ENCODE assay signal across 1 cellular context in the genomic region with DNA sequence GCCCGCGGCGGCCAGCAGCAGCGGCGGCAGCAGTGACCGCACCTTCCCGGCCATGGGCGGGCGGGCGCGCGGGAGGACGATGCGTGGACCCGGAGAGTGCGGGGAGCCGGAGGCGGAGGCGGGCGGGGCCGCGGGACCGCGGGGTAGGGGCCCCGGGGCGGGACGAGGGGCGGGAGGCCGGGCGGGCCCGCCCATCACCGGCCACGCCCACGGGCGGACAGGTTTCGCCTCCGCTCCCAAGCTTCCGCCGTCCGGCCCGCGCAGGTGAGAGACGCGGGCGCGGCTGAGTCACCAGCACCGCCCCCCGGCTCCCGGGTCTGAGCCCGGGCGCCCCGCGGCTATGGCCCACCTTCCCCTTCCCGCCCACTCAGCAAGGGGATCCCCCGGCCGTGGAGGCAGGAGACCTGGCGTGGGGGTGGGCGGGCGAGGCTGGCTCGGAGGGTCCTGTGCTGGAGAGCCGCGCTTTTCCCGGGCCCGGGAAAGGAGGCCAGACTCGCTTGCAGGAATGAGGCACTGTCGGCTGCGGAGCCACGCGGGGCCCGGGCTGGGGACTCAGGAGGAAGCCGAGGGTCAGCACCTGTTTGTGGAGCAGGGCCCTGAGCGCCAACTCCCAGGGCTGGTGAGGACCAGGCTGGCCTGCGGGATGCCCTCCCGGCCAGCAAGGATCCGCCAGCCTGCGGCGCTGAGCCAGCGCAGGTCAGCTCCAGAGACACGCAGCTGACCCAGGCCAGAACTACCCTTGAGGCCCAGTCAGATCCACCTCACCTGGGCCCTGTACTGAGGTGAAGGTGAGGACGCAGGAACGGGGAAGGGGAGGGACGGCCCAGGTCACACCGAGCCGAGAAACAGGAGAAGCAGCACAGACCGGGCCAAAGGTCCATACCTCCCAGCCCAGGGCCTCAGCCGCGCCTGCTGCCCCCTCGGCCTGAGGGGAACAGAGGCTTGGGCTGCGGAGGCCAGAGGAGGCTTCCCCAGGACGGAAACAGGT.
TF ChIP-seq lines count a peak whose summit lies in the region.

A gene (minus strand): TSS at position 118 of the 988 bp plus-strand sequence. CDS start 64 bp downstream, at position 54.

TF ChIP-seq in HepG2, 621 proteins besides CTCF, POLR2A, EP300 and RAD21 (continued from another document and continues in another):
- TF ChIP-seq, protein P1, sequence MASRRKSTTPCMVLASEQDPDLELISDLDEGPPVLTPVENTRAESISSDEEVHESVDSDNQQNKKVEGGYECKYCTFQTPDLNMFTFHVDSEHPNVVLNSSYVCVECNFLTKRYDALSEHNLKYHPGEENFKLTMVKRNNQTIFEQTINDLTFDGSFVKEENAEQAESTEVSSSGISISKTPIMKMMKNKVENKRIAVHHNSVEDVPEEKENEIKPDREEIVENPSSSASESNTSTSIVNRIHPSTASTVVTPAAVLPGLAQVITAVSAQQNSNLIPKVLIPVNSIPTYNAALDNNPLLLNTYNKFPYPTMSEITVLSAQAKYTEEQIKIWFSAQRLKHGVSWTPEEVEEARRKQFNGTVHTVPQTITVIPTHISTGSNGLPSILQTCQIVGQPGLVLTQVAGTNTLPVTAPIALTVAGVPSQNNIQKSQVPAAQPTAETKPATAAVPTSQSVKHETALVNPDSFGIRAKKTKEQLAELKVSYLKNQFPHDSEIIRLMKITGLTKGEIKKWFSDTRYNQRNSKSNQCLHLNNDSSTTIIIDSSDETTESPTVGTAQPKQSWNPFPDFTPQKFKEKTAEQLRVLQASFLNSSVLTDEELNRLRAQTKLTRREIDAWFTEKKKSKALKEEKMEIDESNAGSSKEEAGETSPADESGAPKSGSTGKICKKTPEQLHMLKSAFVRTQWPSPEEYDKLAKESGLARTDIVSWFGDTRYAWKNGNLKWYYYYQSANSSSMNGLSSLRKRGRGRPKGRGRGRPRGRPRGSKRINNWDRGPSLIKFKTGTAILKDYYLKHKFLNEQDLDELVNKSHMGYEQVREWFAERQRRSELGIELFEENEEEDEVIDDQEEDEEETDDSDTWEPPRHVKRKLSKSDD (CRISPR knock-in tag; IDR thresholded peaks at IDR 0.05; ENCODE audit: low read depth), result no peak; the same call in 1 of the 2 replicates
- peak; percentile 12; the same call in 1 of the 2 replicates for TF ChIP-seq AHR (CRISPR knock-in tag; IDR thresholded peaks at IDR 0.05)
- no peak for TF ChIP-seq HDAC6 (IDR thresholded peaks at IDR 0.05; ENCODE audit: low read depth, low read length)
- no peak for TF ChIP-seq ZNF747 (CRISPR knock-in tag; IDR thresholded peaks at IDR 0.05; ENCODE audit: borderline replicate concordance)
- no peak for TF ChIP-seq LCORL (IDR thresholded peaks at IDR 0.05)
- no peak for TF ChIP-seq LCORL (CRISPR knock-in tag; IDR thresholded peaks at IDR 0.05)
- TF ChIP-seq ZNF44 (CRISPR knock-in tag; IDR thresholded peaks at IDR 0.05), result no peak
- TF ChIP-seq ZNF737 (CRISPR knock-in tag; IDR thresholded peaks at IDR 0.05; ENCODE audit: borderline replicate concordance), result 0 out of 2 replicates have a peak, but pooled peaks have one; percentile 55
- peak; percentile 57; the same call in 1 of the 2 replicates for TF ChIP-seq RXRA (CRISPR knock-in tag; IDR thresholded peaks at IDR 0.05)
- TF ChIP-seq, protein P2, sequence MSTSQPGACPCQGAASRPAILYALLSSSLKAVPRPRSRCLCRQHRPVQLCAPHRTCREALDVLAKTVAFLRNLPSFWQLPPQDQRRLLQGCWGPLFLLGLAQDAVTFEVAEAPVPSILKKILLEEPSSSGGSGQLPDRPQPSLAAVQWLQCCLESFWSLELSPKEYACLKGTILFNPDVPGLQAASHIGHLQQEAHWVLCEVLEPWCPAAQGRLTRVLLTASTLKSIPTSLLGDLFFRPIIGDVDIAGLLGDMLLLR (CRISPR knock-in tag; IDR thresholded peaks at IDR 0.05), result no peak
- TF ChIP-seq, protein P3, sequence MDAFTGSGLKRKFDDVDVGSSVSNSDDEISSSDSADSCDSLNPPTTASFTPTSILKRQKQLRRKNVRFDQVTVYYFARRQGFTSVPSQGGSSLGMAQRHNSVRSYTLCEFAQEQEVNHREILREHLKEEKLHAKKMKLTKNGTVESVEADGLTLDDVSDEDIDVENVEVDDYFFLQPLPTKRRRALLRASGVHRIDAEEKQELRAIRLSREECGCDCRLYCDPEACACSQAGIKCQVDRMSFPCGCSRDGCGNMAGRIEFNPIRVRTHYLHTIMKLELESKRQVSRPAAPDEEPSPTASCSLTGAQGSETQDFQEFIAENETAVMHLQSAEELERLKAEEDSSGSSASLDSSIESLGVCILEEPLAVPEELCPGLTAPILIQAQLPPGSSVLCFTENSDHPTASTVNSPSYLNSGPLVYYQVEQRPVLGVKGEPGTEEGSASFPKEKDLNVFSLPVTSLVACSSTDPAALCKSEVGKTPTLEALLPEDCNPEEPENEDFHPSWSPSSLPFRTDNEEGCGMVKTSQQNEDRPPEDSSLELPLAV (CRISPR knock-in tag; conservative IDR thresholded peaks at IDR 0.05; ENCODE audit: low read depth), result no peak
- TF ChIP-seq, protein P4, sequence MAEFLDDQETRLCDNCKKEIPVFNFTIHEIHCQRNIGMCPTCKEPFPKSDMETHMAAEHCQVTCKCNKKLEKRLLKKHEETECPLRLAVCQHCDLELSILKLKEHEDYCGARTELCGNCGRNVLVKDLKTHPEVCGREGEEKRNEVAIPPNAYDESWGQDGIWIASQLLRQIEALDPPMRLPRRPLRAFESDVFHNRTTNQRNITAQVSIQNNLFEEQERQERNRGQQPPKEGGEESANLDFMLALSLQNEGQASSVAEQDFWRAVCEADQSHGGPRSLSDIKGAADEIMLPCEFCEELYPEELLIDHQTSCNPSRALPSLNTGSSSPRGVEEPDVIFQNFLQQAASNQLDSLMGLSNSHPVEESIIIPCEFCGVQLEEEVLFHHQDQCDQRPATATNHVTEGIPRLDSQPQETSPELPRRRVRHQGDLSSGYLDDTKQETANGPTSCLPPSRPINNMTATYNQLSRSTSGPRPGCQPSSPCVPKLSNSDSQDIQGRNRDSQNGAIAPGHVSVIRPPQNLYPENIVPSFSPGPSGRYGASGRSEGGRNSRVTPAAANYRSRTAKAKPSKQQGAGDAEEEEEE (CRISPR knock-in tag; IDR thresholded peaks at IDR 0.05; ENCODE audit: borderline replicate concordance), result no peak
- TF ChIP-seq MZF1 (CRISPR knock-in tag; IDR thresholded peaks at IDR 0.05; ENCODE audit: borderline replicate concordance), result no peak
- TF ChIP-seq MED8 (CRISPR knock-in tag; IDR thresholded peaks at IDR 0.05; ENCODE audit: insufficient replicate concordance), result no peak
- TF ChIP-seq, protein P5, sequence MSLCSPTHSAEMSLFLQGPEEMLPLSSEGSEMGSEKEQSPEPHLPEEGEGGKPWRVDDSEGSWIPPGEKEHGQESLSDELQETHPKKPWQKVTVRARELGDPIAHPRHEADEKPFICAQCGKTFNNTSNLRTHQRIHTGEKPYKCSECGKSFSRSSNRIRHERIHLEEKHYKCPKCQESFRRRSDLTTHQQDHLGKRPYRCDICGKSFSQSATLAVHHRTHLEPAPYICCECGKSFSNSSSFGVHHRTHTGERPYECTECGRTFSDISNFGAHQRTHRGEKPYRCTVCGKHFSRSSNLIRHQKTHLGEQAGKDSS (CRISPR knock-in tag; IDR thresholded peaks at IDR 0.05; ENCODE audit: borderline replicate concordance, low read depth), result no peak; the same call in 1 of the 2 replicates
- TF ChIP-seq ZNF850 (CRISPR knock-in tag; conservative IDR thresholded peaks at IDR 0.05), result no peak
- no peak for TF ChIP-seq HNRNPUL1 (IDR thresholded peaks at IDR 0.05; ENCODE audit: low read depth, low read length)
- TF ChIP-seq ZNF563 (CRISPR knock-in tag; IDR thresholded peaks at IDR 0.05), result 0 out of 2 replicates have a peak, but pooled peaks have one; percentile 3
- TF ChIP-seq NFKBIZ (CRISPR knock-in tag; IDR thresholded peaks at IDR 0.05), result no peak
- TF ChIP-seq, protein P6, sequence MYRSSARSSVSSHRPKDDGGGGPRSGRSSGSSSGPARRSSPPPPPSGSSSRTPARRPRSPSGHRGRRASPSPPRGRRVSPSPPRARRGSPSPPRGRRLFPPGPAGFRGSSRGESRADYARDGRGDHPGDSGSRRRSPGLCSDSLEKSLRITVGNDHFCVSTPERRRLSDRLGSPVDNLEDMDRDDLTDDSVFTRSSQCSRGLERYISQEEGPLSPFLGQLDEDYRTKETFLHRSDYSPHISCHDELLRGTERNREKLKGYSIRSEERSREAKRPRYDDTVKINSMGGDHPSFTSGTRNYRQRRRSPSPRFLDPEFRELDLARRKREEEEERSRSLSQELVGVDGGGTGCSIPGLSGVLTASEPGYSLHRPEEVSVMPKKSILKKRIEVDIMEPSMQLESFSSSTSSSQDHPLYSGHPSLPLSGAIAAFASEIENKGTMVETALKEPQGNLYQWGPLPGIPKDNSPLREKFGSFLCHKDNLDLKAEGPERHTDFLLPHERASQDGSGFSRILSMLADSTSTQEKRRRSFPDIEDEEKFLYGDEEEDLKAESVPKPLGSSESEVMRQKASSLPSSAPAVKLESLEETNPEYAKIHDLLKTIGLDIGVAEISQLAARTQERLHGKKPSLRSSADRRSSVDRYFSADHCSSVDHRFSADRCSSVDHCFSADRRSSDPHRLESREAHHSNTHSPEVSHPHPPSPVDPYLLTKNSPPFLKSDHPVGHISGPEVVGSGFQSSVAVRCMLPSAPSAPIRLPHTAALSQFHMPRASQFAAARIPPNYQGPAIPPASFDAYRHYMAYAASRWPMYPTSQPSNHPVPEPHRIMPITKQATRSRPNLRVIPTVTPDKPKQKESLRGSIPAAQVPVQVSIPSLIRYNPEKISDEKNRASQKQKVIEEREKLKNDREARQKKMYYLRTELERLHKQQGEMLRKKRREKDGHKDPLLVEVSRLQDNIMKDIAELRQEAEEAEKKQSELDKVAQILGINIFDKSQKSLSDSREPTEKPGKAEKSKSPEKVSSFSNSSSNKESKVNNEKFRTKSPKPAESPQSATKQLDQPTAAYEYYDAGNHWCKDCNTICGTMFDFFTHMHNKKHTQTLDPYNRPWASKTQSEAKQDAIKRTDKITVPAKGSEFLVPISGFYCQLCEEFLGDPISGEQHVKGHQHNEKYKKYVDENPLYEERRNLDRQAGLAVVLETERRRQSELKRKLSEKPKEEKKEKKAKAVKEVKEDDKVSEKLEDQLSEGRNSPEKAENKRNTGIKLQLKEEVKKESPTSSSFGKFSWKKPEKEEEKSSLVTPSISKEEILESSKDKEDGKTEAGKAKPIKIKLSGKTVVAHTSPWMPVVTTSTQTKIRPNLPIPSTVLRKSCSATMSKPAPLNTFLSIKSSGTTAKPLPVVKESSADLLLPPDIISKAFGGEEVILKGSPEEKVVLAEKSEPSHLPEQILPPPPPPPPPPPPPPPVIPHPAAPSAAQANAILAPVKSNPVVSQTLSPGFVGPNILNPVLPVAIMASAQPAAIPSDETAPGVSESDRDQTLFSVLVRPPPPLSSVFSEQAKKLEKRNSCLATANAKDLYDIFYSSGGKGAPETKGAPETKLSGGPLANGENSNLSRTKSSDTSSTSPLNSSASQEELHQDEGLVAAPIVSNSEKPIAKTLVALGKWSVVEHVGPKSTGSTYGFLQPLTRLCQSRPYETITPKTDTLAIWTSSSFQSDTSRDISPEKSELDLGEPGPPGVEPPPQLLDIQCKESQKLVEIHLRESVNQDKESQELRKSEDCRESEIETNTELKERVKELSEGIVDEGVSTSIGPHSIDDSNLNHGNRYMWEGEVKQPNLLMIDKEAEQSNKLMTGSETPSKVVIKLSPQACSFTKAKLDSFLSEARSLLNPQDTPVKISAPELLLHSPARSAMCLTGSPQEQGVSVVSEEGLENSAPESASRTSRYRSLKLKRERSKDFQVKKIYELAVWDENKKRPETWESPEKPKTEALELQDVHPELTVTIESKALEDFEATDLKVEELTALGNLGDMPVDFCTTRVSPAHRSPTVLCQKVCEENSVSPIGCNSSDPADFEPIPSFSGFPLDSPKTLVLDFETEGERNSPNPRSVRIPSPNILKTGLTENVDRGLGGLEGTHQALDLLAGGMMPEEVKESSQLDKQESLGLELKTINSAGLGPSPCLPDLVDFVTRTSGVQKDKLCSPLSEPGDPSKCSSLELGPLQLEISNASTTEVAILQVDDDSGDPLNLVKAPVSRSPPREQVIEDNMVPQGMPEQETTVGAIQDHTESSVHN (CRISPR knock-in tag; IDR thresholded peaks at IDR 0.05), result no peak
- TF ChIP-seq ZZZ3 (CRISPR knock-in tag; IDR thresholded peaks at IDR 0.05; ENCODE audit: borderline replicate concordance), result no peak
- peak; percentile 82 for TF ChIP-seq SAP130 (CRISPR knock-in tag; IDR thresholded peaks at IDR 0.05; ENCODE audit: low read depth)
- no peak for TF ChIP-seq CAMTA2 (CRISPR knock-in tag; IDR thresholded peaks at IDR 0.05; ENCODE audit: borderline replicate concordance)
- peak; percentile 74 for TF ChIP-seq POLR2AphosphoS5 (IDR thresholded peaks at IDR 0.05; ENCODE audit: low read depth, low read length)
- TF ChIP-seq, protein P7, sequence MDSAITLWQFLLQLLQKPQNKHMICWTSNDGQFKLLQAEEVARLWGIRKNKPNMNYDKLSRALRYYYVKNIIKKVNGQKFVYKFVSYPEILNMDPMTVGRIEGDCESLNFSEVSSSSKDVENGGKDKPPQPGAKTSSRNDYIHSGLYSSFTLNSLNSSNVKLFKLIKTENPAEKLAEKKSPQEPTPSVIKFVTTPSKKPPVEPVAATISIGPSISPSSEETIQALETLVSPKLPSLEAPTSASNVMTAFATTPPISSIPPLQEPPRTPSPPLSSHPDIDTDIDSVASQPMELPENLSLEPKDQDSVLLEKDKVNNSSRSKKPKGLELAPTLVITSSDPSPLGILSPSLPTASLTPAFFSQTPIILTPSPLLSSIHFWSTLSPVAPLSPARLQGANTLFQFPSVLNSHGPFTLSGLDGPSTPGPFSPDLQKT (CRISPR knock-in tag; IDR thresholded peaks at IDR 0.05; ENCODE audit: borderline replicate concordance), result no peak
- TF ChIP-seq SMAD1 (CRISPR knock-in tag; IDR thresholded peaks at IDR 0.05; ENCODE audit: borderline replicate concordance, low read depth), result no peak
- TF ChIP-seq HNF4G (IDR thresholded peaks at IDR 0.05; ENCODE audit: borderline replicate concordance, low read depth, low read length), result no peak
- no peak for TF ChIP-seq HNF4G (CRISPR knock-in tag; IDR thresholded peaks at IDR 0.05; ENCODE audit: borderline replicate concordance, low read depth)
- TF ChIP-seq ZNF83 (CRISPR knock-in tag; IDR thresholded peaks at IDR 0.05; ENCODE audit: borderline replicate concordance), result no peak
- TF ChIP-seq ATF1 (CRISPR knock-in tag; IDR thresholded peaks at IDR 0.05), result no peak
- TF ChIP-seq, protein P8, sequence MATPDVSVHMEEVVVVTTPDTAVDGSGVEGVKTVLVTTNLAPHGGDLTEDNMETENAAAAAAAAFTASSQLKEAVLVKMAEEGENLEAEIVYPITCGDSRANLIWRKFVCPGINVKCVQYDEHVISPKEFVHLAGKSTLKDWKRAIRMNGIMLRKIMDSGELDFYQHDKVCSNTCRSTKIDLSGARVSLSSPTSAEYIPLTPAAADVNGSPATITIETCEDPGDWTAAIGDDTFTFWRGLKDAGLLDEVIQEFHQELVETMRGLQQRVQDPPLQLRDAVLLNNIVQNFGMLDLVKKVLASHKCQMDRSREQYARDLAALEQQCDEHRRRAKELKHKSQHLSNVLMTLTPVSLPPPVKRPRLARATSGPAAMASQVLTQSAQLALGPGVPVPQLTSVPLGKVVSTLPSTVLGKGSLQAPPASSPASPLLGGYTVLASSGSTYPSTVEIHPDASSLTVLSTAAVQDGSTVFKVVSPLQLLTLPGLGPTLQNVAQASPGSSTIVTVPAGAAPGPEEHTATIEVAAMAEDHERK (CRISPR knock-in tag; IDR thresholded peaks at IDR 0.05; ENCODE audit: low read depth), result no peak
- TF ChIP-seq ZNF816 (CRISPR knock-in tag; IDR thresholded peaks at IDR 0.05; ENCODE audit: borderline replicate concordance), result no peak
- no peak for TF ChIP-seq ZNF326 (CRISPR knock-in tag; IDR thresholded peaks at IDR 0.05; ENCODE audit: borderline replicate concordance)
- TF ChIP-seq ARID2 (CRISPR knock-in tag; IDR thresholded peaks at IDR 0.05; ENCODE audit: borderline replicate concordance), result no peak
- no peak for TF ChIP-seq ISX (CRISPR knock-in tag; conservative IDR thresholded peaks at IDR 0.05)
- TF ChIP-seq MLLT10 (CRISPR knock-in tag; IDR thresholded peaks at IDR 0.05), result no peak
- peak; percentile 38; the same call in 1 of the 2 replicates for TF ChIP-seq ZBTB8A (CRISPR knock-in tag; IDR thresholded peaks at IDR 0.05; ENCODE audit: borderline replicate concordance, low read depth)
- no peak for TF ChIP-seq ZNF780A (CRISPR knock-in tag; IDR thresholded peaks at IDR 0.05)
- no peak for TF ChIP-seq NCOA1 (CRISPR knock-in tag; IDR thresholded peaks at IDR 0.05)
